14 cellular contexts compared by ENCODE assay signal in the genomic region with DNA sequence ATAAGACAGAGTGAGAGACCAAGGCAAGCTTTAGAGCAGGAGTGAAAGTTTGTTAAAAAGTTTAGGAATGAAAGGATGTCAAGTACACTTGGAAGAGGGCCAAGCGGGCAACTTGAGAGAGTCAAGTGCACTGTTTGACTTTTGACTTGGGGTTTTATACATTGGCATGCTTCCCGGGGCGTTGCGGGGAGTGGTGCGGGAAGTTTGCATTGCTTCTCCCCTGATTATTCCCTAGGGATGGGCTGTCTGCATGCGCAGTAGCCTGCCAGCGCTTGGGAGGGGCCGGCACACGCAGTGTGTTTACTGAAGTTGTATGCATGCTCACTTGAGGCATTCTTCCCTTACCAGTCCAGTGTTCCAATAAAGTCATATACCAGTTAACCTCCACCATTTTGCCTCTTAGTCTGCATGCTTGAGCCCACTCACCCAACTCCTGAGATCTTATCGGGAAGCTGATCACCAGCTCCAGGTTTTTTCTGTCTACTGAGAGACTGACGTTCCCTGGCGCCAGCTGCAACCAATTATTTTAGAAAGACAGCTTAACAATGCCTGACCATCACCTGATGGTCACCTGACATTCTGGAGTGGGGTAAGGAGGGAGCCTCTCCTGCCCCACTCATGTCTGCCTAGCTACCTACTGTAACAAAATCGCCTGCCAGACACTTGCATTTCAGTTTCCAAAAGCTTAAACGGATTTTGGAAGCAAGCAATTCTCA. TPM values are rescaled to one million over a fixed set of nuclear protein-coding genes. Genes with fewer than 3 reads are reported as not detected.
A peak's percentile ranks its signal among the peaks of the same experiment; 100 is the strongest.
DNase-seq lines count a peak whose midpoint lies in the region; ATAC-seq and TF ChIP-seq lines count a peak whose summit lies in the region.
"Had no signal": no experiment of that assay in that cellular context is flagged by ENCODE, and none has a peak within 500 bp of the region (broad histone marks: within the 10 kb centered on the region; RNA-seq: fewer than 3 reads in every experiment).

No MANE protein-coding gene starts in this region.

- no peaks in the 10 kb centered on the region for H3K9me3 ChIP-seq in mucosa of descending colon

- no peaks in the 10 kb centered on the region for H3K36me3 ChIP-seq in mucosa of descending colon (ENCODE audit: low read depth)
- H3K36me3 ChIP-seq: brain microvascular endothelial cell, esophagus squamous epithelium had no signal

- DNase-seq in DMS153 treated with DMSO at 0.1 percent for 48 hours (lab: John Stamatoyannopoulos, UW; ENCODE audit: unreplicated experiment) = peak; percentile 59
- DNase-seq in NCI-H1105 treated with DMSO at 0.1 percent for 48 hours (lab: John Stamatoyannopoulos, UW) = peak; percentile 94
- DNase-seq in NCI-H524 (lab: John Stamatoyannopoulos, UW) = peak; percentile 33 to 59
- DNase-seq in mucosa of descending colon = peak; percentile 89 to 92 (median 89)
- no peak for DNase-seq in NK-92 (lab: John Stamatoyannopoulos, UW; ENCODE audit: unreplicated experiment)
- DNase-seq in erythroblast (lab: John Stamatoyannopoulos, UW) = no peak
- no peak for DNase-seq in SW480 (ENCODE audit: low spot score)
- DNase-seq: activated CD8-positive, alpha-beta T cell treated with anti-CD3 and anti-CD28 coated beads for 36 hours; activated T-cell treated with anti-CD3 and anti-CD28 coated beads, Interleukin-2, amount 50 U/mL, for 48 hours; brain microvascular endothelial cell; esophagus squamous epithelium; GM23248; mesenchymal stem cell had no signal

- TF ChIP-seq CTCF in mucosa of descending colon (IDR thresholded peaks at IDR 0.05) = no peak

- ATAC-seq in mucosa of descending colon (peak; percentile 99), HG02798 (IDR thresholded peaks at IDR 0.05; ENCODE audit: poor library complexity, unreplicated experiment) (no peak)
- ATAC-seq: activated CD8-positive, alpha-beta T cell treated with anti-CD3 and anti-CD28 coated beads for 36 hours had no signal

- H3K4me1 ChIP-seq in mucosa of descending colon (ENCODE audit: low read depth) = peaks cover 11% of the 10 kb centered on the region

- no peak for TF ChIP-seq POLR2A in erythroblast (IDR thresholded peaks at IDR 0.05; ENCODE audit: low read length)

- no peak overlapping the region for H3K4me3 ChIP-seq in mucosa of descending colon
- H3K4me3 ChIP-seq: esophagus squamous epithelium, GM23248 had no signal

- intact Hi-C loops in mucosa of descending colon (cut with DNase I, micrococcal nuclease) = no loop called here

RNA-seq across cellular contexts. Expression of gene DACT1, which starts 53.2 kb away (rescaled TPM):
- 1 to 10 TPM; 2.3 to 7.2 (median 3.0) TPM for total RNA-seq in mucosa of descending colon

Comparison
In these comparisons a context has a peak if more than half of its experiments do, and no peak if none do; other contexts are left out.
1. DNase-seq: peak in DMS153 treated with DMSO at 0.1 percent for 48 hours (single experiment), NCI-H1105 treated with DMSO at 0.1 percent for 48 hours (single experiment), NCI-H524 (2 of 2) and mucosa of descending colon (3 of 3); none in NK-92 (single experiment), erythroblast (0 of 2) and SW480 (single experiment).